1 cellular context compared by ENCODE assay signal in the genomic region with DNA sequence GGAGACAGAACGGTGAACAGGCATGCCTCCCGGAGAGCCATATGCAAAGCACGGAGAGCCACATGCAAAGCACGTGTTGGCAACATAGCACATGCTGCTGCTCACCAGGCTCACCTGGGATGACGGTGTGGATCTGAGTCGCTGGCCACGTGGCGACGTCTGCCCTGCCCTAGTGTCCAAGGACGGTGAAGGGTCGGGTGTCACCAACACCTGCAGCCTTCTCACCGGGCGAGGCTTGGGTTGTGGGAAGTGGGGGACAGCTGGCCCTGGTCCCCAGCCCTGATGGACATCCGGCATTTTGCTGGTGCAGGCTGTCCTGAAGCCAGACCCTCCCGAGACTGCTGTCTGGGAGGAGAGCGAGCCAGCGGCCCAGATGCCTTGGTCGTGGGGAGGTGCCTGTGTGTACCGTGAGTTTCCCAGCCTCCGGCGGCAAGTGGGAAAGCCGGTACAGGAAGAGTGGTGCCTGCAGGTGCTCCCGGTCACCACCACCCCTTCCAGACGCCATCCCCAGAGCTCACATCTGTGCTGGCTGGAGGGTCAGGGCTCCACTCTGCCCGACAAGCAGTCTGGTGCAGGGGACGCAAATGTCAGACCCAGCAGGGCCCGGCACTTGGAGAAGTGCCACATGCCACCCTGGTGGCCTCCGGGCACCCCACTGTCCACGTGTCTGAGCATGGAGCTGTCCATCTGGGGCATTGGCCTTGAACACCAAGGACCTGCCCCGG.
TF ChIP-seq lines count a peak whose summit lies in the region.

No MANE protein-coding gene starts in this region.

TF ChIP-seq in K562, 482 proteins besides CTCF, POLR2A, EP300 and RAD21:
- TF ChIP-seq POLR2G (IDR thresholded peaks at IDR 0.05; ENCODE audit: low read depth, low read length) (peak; percentile 63), ZNF780A (CRISPR knock-in tag; IDR thresholded peaks at IDR 0.05) (no peak)
TF ChIP-seq in K562: peak in this region for 1.
